ENCODE assay signal across 15 cellular contexts in genomic region chr2:215529271-215529670, GRCh38.
DNase-seq lines count a peak whose midpoint lies in the region; ATAC-seq and TF ChIP-seq lines count a peak whose summit lies in the region.
"Had no signal": no experiment of that assay in that cellular context is flagged by ENCODE, and none has a peak within 500 bp of the region (broad histone marks: within the 10 kb centered on the region; RNA-seq: fewer than 3 reads in every experiment).

No MANE protein-coding gene starts in this region.

- no peak overlapping the region for H3K4me3 Mint-ChIP-seq in activated T-helper 2 cell treated with anti-CD3 and anti-CD28 coated beads, Interferon-gamma antibody, Interleukin-2, Interleukin-4, amounts not matched to agents 10 μg/mL and 5 μg/mL and 100 μg/mL, durations not matched to agents 14 hours and 24 hours and 36 hours (ENCODE audit: low read depth)
- H3K4me3 Mint-ChIP-seq: T-helper 17 cell had no signal

- no peaks in the 10 kb centered on the region for H3K4me1 Mint-ChIP-seq in activated T-helper 2 cell treated with anti-CD3 and anti-CD28 coated beads, Interferon-gamma antibody, Interleukin-2, Interleukin-4, amounts not matched to agents 10 μg/mL and 5 μg/mL and 100 μg/mL, durations not matched to agents 14 hours and 24 hours and 36 hours (ENCODE audit: low read depth)
- H3K4me1 Mint-ChIP-seq: T-helper 17 cell had no signal

- H3K4me1 ChIP-seq in aorta (ENCODE audit: control insufficient read depth in 1 of 2, insufficient read depth in 2 of 2, low read length in 2 of 2) = peaks cover 0 to 3% of the 10 kb centered on the region in 2 donors
- H3K4me1 ChIP-seq: transverse colon had no signal

- H3K36me3 Mint-ChIP-seq in activated T-helper 2 cell treated with anti-CD3 and anti-CD28 coated beads, Interferon-gamma antibody, Interleukin-2, Interleukin-4, amounts not matched to agents 10 μg/mL and 5 μg/mL and 100 μg/mL, durations not matched to agents 14 hours and 24 hours and 36 hours (ENCODE audit: low read depth) = no peaks in the 10 kb centered on the region

- H3K9me3 Mint-ChIP-seq in activated T-helper 2 cell treated with anti-CD3 and anti-CD28 coated beads, Interferon-gamma antibody, Interleukin-2, Interleukin-4, amounts not matched to agents 10 μg/mL and 5 μg/mL and 100 μg/mL, durations not matched to agents 14 hours and 24 hours and 36 hours = peaks cover 4% of the 10 kb centered on the region

- H3K4me3 ChIP-seq in foreskin fibroblast (ENCODE audit: low read depth in 1 of 2, low read length in 2 of 2) (no peak overlapping the region), aorta (ENCODE audit: low read length in 2 of 2) (no peak overlapping the region)
- H3K4me3 ChIP-seq: PC-9, transverse colon had no signal

- H3K27me3 Mint-ChIP-seq in activated T-helper 2 cell treated with anti-CD3 and anti-CD28 coated beads, Interferon-gamma antibody, Interleukin-2, Interleukin-4, amounts not matched to agents 10 μg/mL and 5 μg/mL and 100 μg/mL, durations not matched to agents 14 hours and 24 hours and 36 hours (ENCODE audit: low read depth) = no peaks in the 10 kb centered on the region

- DNase-seq in NCI-H510A treated with DMSO at 0.1 percent for 48 hours (lab: John Stamatoyannopoulos, UW) (peak; percentile 9), NCI-H510A (lab: John Stamatoyannopoulos, UW) (no peak), astrocyte of the hippocampus (ENCODE audit: low read depth, low spot score) (peak; percentile 56), foreskin fibroblast (peak; percentile 65 to 73), aorta (no peak), left lobe of liver (ENCODE audit: low spot score) (no peak)
- no peak for DNase-seq in activated T-helper 2 cell treated with anti-CD3 and anti-CD28 coated beads, Interferon-gamma antibody, Interleukin-2, Interleukin-4, amounts not matched to agents 10 μg/mL and 5 μg/mL and 100 μg/mL, durations not matched to agents 14 hours and 24 hours and 36 hours (ENCODE audit: low spot score)
- no peak for DNase-seq in central memory CD4-positive, alpha-beta T cell
- DNase-seq: 8988T; activated CD4-positive, alpha-beta T cell treated with anti-CD3 and anti-CD28 coated beads, Interleukin-2, amount 50 U/mL, for 4 hours; activated naive CD4-positive, alpha-beta T cell treated with Interleukin-2 at 50 U/mL for 16 hours; T-helper 17 cell; transverse colon had no signal

- no peak overlapping the region for H3K27ac Mint-ChIP-seq in activated T-helper 2 cell treated with anti-CD3 and anti-CD28 coated beads, Interferon-gamma antibody, Interleukin-2, Interleukin-4, amounts not matched to agents 10 μg/mL and 5 μg/mL and 100 μg/mL, durations not matched to agents 14 hours and 24 hours and 36 hours
- H3K27ac Mint-ChIP-seq: T-helper 17 cell had no signal

- H3K27ac ChIP-seq in aorta (ENCODE audit: low read depth in 1 of 2, low read length in 2 of 2) = peak overlapping the region; percentile 17 to 97
- H3K27ac ChIP-seq: neutrophil, PC-9 had no signal

- WGBS in aorta, 2 donors = 75% methylated on average over 5 of the region's 5 CpGs

- no peak for TF ChIP-seq CTCF in foreskin fibroblast (IDR thresholded peaks at IDR 0.05; ENCODE audit: low read depth, low read length)

- H3K9me3 ChIP-seq in aorta (ENCODE audit: control insufficient read depth, low read length) = peaks cover 1% of the 10 kb centered on the region
- H3K9me3 ChIP-seq: neutrophil, transverse colon had no signal

- H3K27me3 ChIP-seq in aorta (ENCODE audit: control insufficient read depth in 1 of 2, insufficient read depth in 2 of 2, low read length in 1 of 2) = no peaks in the 10 kb centered on the region
- H3K27me3 ChIP-seq: neutrophil, transverse colon had no signal

- intact Hi-C loops in aorta (cut with DNase I) = loop anchor here in 1 of 2 donors (5.0 kb wide), 1 partner anchor 67 kb away; no protein-coding TSS in a partner anchor
- intact Hi-C loops in activated T-helper 2 cell treated with anti-CD3 and anti-CD28 coated beads, Interferon-gamma antibody, Interleukin-2, Interleukin-4, amounts not matched to agents 10 μg/mL and 5 μg/mL and 100 μg/mL, durations not matched to agents 14 hours and 24 hours and 36 hours (cut with micrococcal nuclease) = no loop called here

- ATAC-seq in aorta (ENCODE audit: low FRiP score) (no peak), left lobe of liver (no peak)
- ATAC-seq: T-helper 17 cell had no signal

- H3K36me3 ChIP-seq in aorta (ENCODE audit: control insufficient read depth in 1 of 2, insufficient read depth in 2 of 2, low read length in 1 of 2) = no peaks in the 10 kb centered on the region
- H3K36me3 ChIP-seq: neutrophil, transverse colon had no signal

Comparison
In these comparisons a context has a peak if more than half of its experiments do, and no peak if none do; other contexts are left out.
1. DNase-seq: peak in NCI-H510A treated with DMSO at 0.1 percent for 48 hours (single experiment), astrocyte of the hippocampus (single experiment) and foreskin fibroblast (2 of 2); none in NCI-H510A (single experiment), aorta (0 of 2), activated T-helper 2 cell treated with anti-CD3 and anti-CD28 coated beads, Interferon-gamma antibody, Interleukin-2, Interleukin-4, amounts not matched to agents 10 μg/mL and 5 μg/mL and 100 μg/mL, durations not matched to agents 14 hours and 24 hours and 36 hours (single experiment), central memory CD4-positive, alpha-beta T cell (single experiment) and left lobe of liver (single experiment).